16 cellular contexts compared by ENCODE assay signal in genomic region chr4:153620352-153620751, GRCh38.
DNase-seq lines count a peak whose midpoint lies in the region; ATAC-seq and TF ChIP-seq lines count a peak whose summit lies in the region.
"Had no signal": no experiment of that assay in that cellular context is flagged by ENCODE, and none has a peak within 500 bp of the region (broad histone marks: within the 10 kb centered on the region; RNA-seq: fewer than 3 reads in every experiment).

No MANE protein-coding gene starts in this region.

- no peak overlapping the region for H3K4me3 ChIP-seq in AG04450 (ENCODE audit: low read depth, low read length)
- no peak overlapping the region for H3K4me3 ChIP-seq in foreskin fibroblast (ENCODE audit: low read depth in 1 of 2, low read length in 2 of 2)
- H3K4me3 ChIP-seq in heart right ventricle: no peak overlapping the region
- H3K4me3 ChIP-seq: suprapubic skin had no signal

- DNase-seq in AG04450 (ENCODE audit: low read depth, low spot score): peak; percentile 16
- DNase-seq in GM03348 (ENCODE audit: low spot score): peak; percentile 37
- no peak for DNase-seq in activated naive CD8-positive, alpha-beta T cell treated with anti-CD3 and anti-CD28 coated beads for 36 hours
- DNase-seq in foreskin fibroblast: peak; percentile 29 to 62
- no peak for DNase-seq in heart right ventricle
- DNase-seq in T-helper 2 cell: no peak
- no peak for DNase-seq in activated effector memory CD4-positive, alpha-beta T cell treated with anti-CD3 and anti-CD28 coated beads, Interleukin-2, amount 50 U/mL, for 16 hours
- DNase-seq in cerebellar cortex (ENCODE audit: low spot score): no peak
- DNase-seq: activated CD4-positive, CD25-positive, alpha-beta regulatory T cell treated with anti-CD3 and anti-CD28 coated beads, Interleukin-2, amount 50 U/mL, for 72 hours; activated CD8-positive, alpha-beta memory T cell treated with anti-CD3 and anti-CD28 coated beads, Interleukin-2, amount 50 U/mL, for 48 hours; C1 segment of cervical spinal cord; cortex of kidney; foreskin melanocyte; NCI-H1694; NCI-H526 treated with DMSO at 0.1 percent for 48 hours had no signal

- H3K9me3 ChIP-seq in AG04450 (ENCODE audit: control insufficient read depth, insufficient read depth, low read length): no peaks in the 10 kb centered on the region; the same call in 1 of the 2 replicates
- H3K9me3 ChIP-seq in heart right ventricle: no peaks in the 10 kb centered on the region
- H3K9me3 ChIP-seq: suprapubic skin had no signal

- H3K36me3 ChIP-seq in heart right ventricle: peaks cover 0 to 100% (median 33%) of the 10 kb centered on the region in 9 donors

- H3K27me3 ChIP-seq in AG04450 (ENCODE audit: control insufficient read depth, insufficient read depth, low read length): no peaks in the 10 kb centered on the region
- no peaks in the 10 kb centered on the region for H3K27me3 ChIP-seq in heart right ventricle
- H3K27me3 ChIP-seq: suprapubic skin had no signal

- intact Hi-C loops in heart right ventricle (cut with DNase I): no loop called here

- no peak overlapping the region for H3K27ac ChIP-seq in AG04450 (ENCODE audit: low read depth, low read length)
- no peak overlapping the region for H3K27ac ChIP-seq in heart right ventricle
- H3K27ac ChIP-seq: suprapubic skin had no signal

- peaks cover 0 to 13% (median 10%) of the 10 kb centered on the region in 9 donors for H3K4me1 ChIP-seq in heart right ventricle
- H3K4me1 ChIP-seq: suprapubic skin had no signal

- 72 to 80% methylated on average over 1 of the region's 1 CpG for WGBS in heart right ventricle, 2 donors

- TF ChIP-seq CTCF in AG04450 (IDR thresholded peaks at IDR 0.05; ENCODE audit: low read depth, low read length): no peak
- TF ChIP-seq CTCF in foreskin fibroblast (IDR thresholded peaks at IDR 0.05; ENCODE audit: low read depth, low read length): no peak
- TF ChIP-seq CTCF in heart right ventricle (IDR thresholded peaks at IDR 0.05): no peak

- CTCF ChIA-PET in AG04450 (lab: Charles Lee): interaction anchor here (0.7 to 1.5 kb wide), 2 partner anchors 23 to 30 kb away, joined by 3 to 5 read pairs; no protein-coding TSS in a partner anchor

- POLR2A ChIA-PET in AG04450 (lab: Yijun Ruan, JAX): no interaction called here

- peak overlapping the region; percentile 65 for H3K27ac Mint-ChIP-seq in activated naive CD8-positive, alpha-beta T cell treated with anti-CD3 and anti-CD28 coated beads for 36 hours

- H3K36me3 Mint-ChIP-seq in activated naive CD8-positive, alpha-beta T cell treated with anti-CD3 and anti-CD28 coated beads for 36 hours: peaks cover 42% of the 10 kb centered on the region

- H3K4me3 Mint-ChIP-seq in activated naive CD8-positive, alpha-beta T cell treated with anti-CD3 and anti-CD28 coated beads for 36 hours: no peak overlapping the region

- no peaks in the 10 kb centered on the region for H3K9me3 Mint-ChIP-seq in activated naive CD8-positive, alpha-beta T cell treated with anti-CD3 and anti-CD28 coated beads for 36 hours

- H3K27me3 Mint-ChIP-seq in activated naive CD8-positive, alpha-beta T cell treated with anti-CD3 and anti-CD28 coated beads for 36 hours: no peaks in the 10 kb centered on the region

- peaks cover 38% of the 10 kb centered on the region for H3K4me1 Mint-ChIP-seq in activated naive CD8-positive, alpha-beta T cell treated with anti-CD3 and anti-CD28 coated beads for 36 hours

- ATAC-seq in heart right ventricle: no peak

Comparison
In these comparisons a context has a peak if more than half of its experiments do, and no peak if none do; other contexts are left out.
1. DNase-seq: peak in AG04450 (single experiment), GM03348 (single experiment) and foreskin fibroblast (2 of 2); none in activated naive CD8-positive, alpha-beta T cell treated with anti-CD3 and anti-CD28 coated beads for 36 hours (single experiment), heart right ventricle (0 of 2), T-helper 2 cell (0 of 5), activated effector memory CD4-positive, alpha-beta T cell treated with anti-CD3 and anti-CD28 coated beads, Interleukin-2, amount 50 U/mL, for 16 hours (single experiment) and cerebellar cortex (single experiment).